ENCODE assay signal across 19 cellular contexts in the genomic region with DNA sequence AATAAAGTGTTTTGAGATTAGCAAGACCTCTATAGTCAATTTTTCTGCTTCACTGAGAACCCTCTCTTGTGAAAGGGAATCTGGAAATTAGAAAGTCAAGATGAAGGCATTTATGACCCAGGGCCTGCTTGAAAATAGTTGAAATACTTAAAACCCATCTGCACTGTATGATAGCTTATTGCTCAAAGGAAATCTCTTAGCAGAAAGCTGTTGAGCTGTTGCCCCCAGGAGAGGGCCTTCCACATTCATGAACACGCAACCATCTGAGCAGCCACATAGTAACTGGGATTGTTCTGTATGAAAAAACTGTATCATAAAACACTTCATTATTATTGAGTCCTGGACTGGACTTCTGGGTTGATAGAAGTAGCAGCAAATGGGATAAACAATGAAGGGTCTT.
DNase-seq lines count a peak whose midpoint lies in the region; ATAC-seq and TF ChIP-seq lines count a peak whose summit lies in the region.
"Had no signal": no experiment of that assay in that cellular context is flagged by ENCODE, and none has a peak within 500 bp of the region (broad histone marks: within the 10 kb centered on the region; RNA-seq: fewer than 3 reads in every experiment).

No MANE protein-coding gene starts in this region.

- H3K9me3 Mint-ChIP-seq in HFFc6 (no peaks in the 10 kb centered on the region), T-cell (peaks cover 0 to 3% (median 3%) of the 10 kb centered on the region in 3 donors)
- H3K9me3 Mint-ChIP-seq: CD8-positive, alpha-beta T cell had no signal

- H2AFZ ChIP-seq in smooth muscle cell (ENCODE audit: low read depth), result peak overlapping the region; percentile 60

- peak overlapping the region; percentile 18 for H3K27ac ChIP-seq in smooth muscle cell (ENCODE audit: low read depth)
- no peak overlapping the region for H3K27ac ChIP-seq in suprapubic skin
- H3K27ac ChIP-seq: BLaER1, SJSA1 had no signal

- no peaks in the 10 kb centered on the region for H4K20me1 ChIP-seq in smooth muscle cell (ENCODE audit: low read depth)
- H4K20me1 ChIP-seq: BLaER1 had no signal

- H3K4me1 ChIP-seq in smooth muscle cell (ENCODE audit: low read depth) (no peaks in the 10 kb centered on the region), suprapubic skin (no peaks in the 10 kb centered on the region)
- H3K4me1 ChIP-seq: BLaER1 had no signal

- H3K4me3 Mint-ChIP-seq in HFFc6 (peak overlapping the region; percentile 76; the same call in 1 of the 2 replicates), T-cell (no peak overlapping the region)
- H3K4me3 Mint-ChIP-seq: CD8-positive, alpha-beta T cell had no signal

- no peaks in the 10 kb centered on the region for H3F3A ChIP-seq in smooth muscle cell (ENCODE audit: low read depth)

- H3K9me3 ChIP-seq in smooth muscle cell (replicated peaks; ENCODE audit: low read depth) (no peaks in the 10 kb centered on the region), suprapubic skin (no peaks in the 10 kb centered on the region)
- H3K9me3 ChIP-seq: BLaER1, SJSA1 had no signal

- no peak for DNase-seq in HFFc6
- DNase-seq in dedifferentiated amniotic fluid mesenchymal stem cell (ENCODE audit: extremely low spot score), result peak; percentile 22
- DNase-seq in iris pigment epithelial cell (ENCODE audit: low read depth), result peak; percentile 46
- DNase-seq in smooth muscle cell (lab: John Stamatoyannopoulos, UW; ENCODE audit: unreplicated experiment), result no peak
- no peak for DNase-seq in T-cell
- no peak for DNase-seq in suprapubic skin (ENCODE audit: low spot score in 2 of 2)
- DNase-seq: CD8-positive, alpha-beta T cell; DMS79; GOT3; NCI-H1436 treated with DMSO at 0.1 percent for 48 hours; NCI-H2081; NCI-H510A; NCI-H774; PC-3 had no signal

- no peak for ATAC-seq in GM21515 (IDR thresholded peaks at IDR 0.05; ENCODE audit: unreplicated experiment)
- ATAC-seq in T-cell (replicated peaks in 1 of 4), result no peak
- ATAC-seq: CD8-positive, alpha-beta T cell; GM12878; K562; PC-3 had no signal

- TF ChIP-seq CTCF in HFFc6 (IDR thresholded peaks at IDR 0.05) (no peak), smooth muscle cell (IDR thresholded peaks at IDR 0.05; ENCODE audit: borderline replicate concordance, insufficient read depth, poor library complexity, severe bottlenecking) (no peak), suprapubic skin (IDR thresholded peaks at IDR 0.05) (no peak)

- no peaks in the 10 kb centered on the region for H3K27me3 ChIP-seq in smooth muscle cell (ENCODE audit: low read depth)
- no peaks in the 10 kb centered on the region for H3K27me3 ChIP-seq in suprapubic skin
- H3K27me3 ChIP-seq: BLaER1, SJSA1 had no signal

- no peak for TF ChIP-seq POLR2A in suprapubic skin (IDR thresholded peaks at IDR 0.05)

- H3K4me3 ChIP-seq in smooth muscle cell, result no peak overlapping the region
- H3K4me3 ChIP-seq in suprapubic skin, result no peak overlapping the region
- H3K4me3 ChIP-seq: BLaER1, GM12878, K562, SJSA1 had no signal

- H3K79me2 ChIP-seq in smooth muscle cell (ENCODE audit: low read depth), result no peaks in the 10 kb centered on the region

- H3K4me2 ChIP-seq in smooth muscle cell, result peak overlapping the region; percentile 53
- H3K4me2 ChIP-seq: BLaER1 had no signal

- H3K36me3 ChIP-seq in smooth muscle cell (ENCODE audit: low read depth) (no peaks in the 10 kb centered on the region), suprapubic skin (no peaks in the 10 kb centered on the region)
- H3K36me3 ChIP-seq: BLaER1, SJSA1 had no signal

- POLR2A ChIA-PET in T-cell (lab: Charles Lee), result no interaction called here

- no peak for TF ChIP-seq EP300 in suprapubic skin (IDR thresholded peaks at IDR 0.05)

- H3K36me3 Mint-ChIP-seq in HFFc6 (ENCODE audit: low read depth), result peaks cover 19% of the 10 kb centered on the region
- H3K36me3 Mint-ChIP-seq in T-cell, result no peaks in the 10 kb centered on the region

- H3K4me1 Mint-ChIP-seq in HFFc6 (ENCODE audit: low read depth), result peaks cover 53% of the 10 kb centered on the region
- H3K4me1 Mint-ChIP-seq in T-cell, result peaks cover 0 to 2% (median 2%) of the 10 kb centered on the region in 3 donors

- H3K9ac ChIP-seq in smooth muscle cell (ENCODE audit: low read depth), result no peak overlapping the region
- H3K9ac ChIP-seq: BLaER1 had no signal

- CTCF ChIA-PET in T-cell (lab: Charles Lee), result no interaction called here

- H3K27ac Mint-ChIP-seq in HFFc6 (peak overlapping the region; percentile 65), T-cell (no peak overlapping the region)
- H3K27ac Mint-ChIP-seq: CD8-positive, alpha-beta T cell had no signal

- H3K27me3 Mint-ChIP-seq in HFFc6 (ENCODE audit: insufficient read depth) (no peaks in the 10 kb centered on the region), T-cell (no peaks in the 10 kb centered on the region)

- 57% methylated on average over 1 of the region's 1 CpG for WGBS in smooth muscle cell (ENCODE audit: low lambda C conversion rate)
- 100% methylated on average over 1 of the region's 1 CpG for WGBS in suprapubic skin

Comparison
In these comparisons a context has a peak if more than half of its experiments do, and no peak if none do; other contexts are left out.
1. DNase-seq: peak in dedifferentiated amniotic fluid mesenchymal stem cell (single experiment) and iris pigment epithelial cell (single experiment); none in HFFc6 (single experiment), smooth muscle cell (single experiment), T-cell (0 of 34) and suprapubic skin (0 of 2).